Comparison of ENCODE assay signal across 8 cellular contexts in genomic region chr6:110874880-110875547, GRCh38. TPM values are rescaled to one million over a fixed set of nuclear protein-coding genes. Genes with fewer than 3 reads are reported as not detected.
DNase-seq lines count a peak whose midpoint lies in the region; ATAC-seq and TF ChIP-seq lines count a peak whose summit lies in the region.

No MANE protein-coding gene starts in this region.

- H3K9me3 Mint-ChIP-seq in GM23338 (peaks cover 4% of the 10 kb centered on the region; the same call in 2 of the 3 replicates), progenitor cell of endocrine pancreas (ENCODE audit: low read depth) (no peaks in the 10 kb centered on the region)

- ATAC-seq in GM23338: peak; percentile 5

- peak overlapping the region; percentile 80 for H3K4me3 ChIP-seq in GM23338

- no peak for TF ChIP-seq CTCF in GM23338 (conservative IDR thresholded peaks at IDR 0.05; ENCODE audit: low read depth in 2 of 2)
- TF ChIP-seq CTCF in progenitor cell of endocrine pancreas (IDR thresholded peaks at IDR 0.05; ENCODE audit: unreplicated experiment): no peak

- H3K36me3 Mint-ChIP-seq in GM23338 (ENCODE audit: low read depth) (peaks cover 21% of the 10 kb centered on the region), progenitor cell of endocrine pancreas (ENCODE audit: insufficient read depth) (no peaks in the 10 kb centered on the region)

- H3K36me3 ChIP-seq in GM23338 (ENCODE audit: insufficient read depth): no peaks in the 10 kb centered on the region

- H3K4me3 Mint-ChIP-seq in GM23338: peak overlapping the region; percentile 96
- H3K4me3 Mint-ChIP-seq in progenitor cell of endocrine pancreas (ENCODE audit: low read depth): peak overlapping the region; percentile 92

- H3F3A ChIP-seq in GM23338 (replicated peaks; ENCODE audit: low read depth): no peaks in the 10 kb centered on the region; the same call in 1 of the 2 replicates

- no peaks in the 10 kb centered on the region for H3K9me2 ChIP-seq in GM23338 (ENCODE audit: insufficient read depth)

- H3K27me3 Mint-ChIP-seq in GM23338 (ENCODE audit: insufficient read depth, low read depth, poor library complexity) (peaks cover 12% of the 10 kb centered on the region), progenitor cell of endocrine pancreas (no peaks in the 10 kb centered on the region)

- H3K4me1 Mint-ChIP-seq in GM23338 (peaks cover 25% of the 10 kb centered on the region), progenitor cell of endocrine pancreas (ENCODE audit: low read depth) (peaks cover 34% of the 10 kb centered on the region)

- peaks cover 70% of the 10 kb centered on the region for H3K79me2 ChIP-seq in GM23338 (replicated peaks; ENCODE audit: insufficient read depth)

- intact Hi-C loops in head of caudate nucleus (cut with DNase I): loop anchor here (1.0 to 10.0 kb wide), 4 partner anchors 60 to 343 kb away; partner anchors contain the start of genes CDK19 and GTF3C6

- H3K27me3 ChIP-seq in GM23338 (ENCODE audit: insufficient read depth): no peaks in the 10 kb centered on the region

- H4K20me1 ChIP-seq in GM23338 (replicated peaks; ENCODE audit: insufficient read depth): peaks cover 29% of the 10 kb centered on the region

- peaks cover 26% of the 10 kb centered on the region for H3K4me1 ChIP-seq in GM23338 (ENCODE audit: insufficient read depth)

- H3K27ac Mint-ChIP-seq in GM23338 (peak overlapping the region; percentile 98), progenitor cell of endocrine pancreas (peak overlapping the region; percentile 98)

- peak overlapping the region; percentile 76; the same call in 1 of the 2 replicates for H3K27ac ChIP-seq in GM23338 (ENCODE audit: low read depth)

- H2AFZ ChIP-seq in GM23338: no peak overlapping the region

- peak; percentile 56 for DNase-seq in GM03348 (ENCODE audit: low spot score)
- DNase-seq in GM23338 (ENCODE audit: low spot score): no peak
- peak; percentile 66 for DNase-seq in NCI-H526 treated with DMSO at 0.1 percent for 48 hours (lab: John Stamatoyannopoulos, UW)
- DNase-seq in activated gamma-delta T cell (lab: John Stamatoyannopoulos, UW): peak; percentile 31
- DNase-seq in head of caudate nucleus: peak in 32 of 42 donors; percentile 6 to 72 (median 36)
- DNase-seq in progenitor cell of endocrine pancreas (ENCODE audit: low spot score, unreplicated experiment): peak; percentile 37
- no peak for DNase-seq in COR-L47 (lab: John Stamatoyannopoulos, UW)
- DNase-seq in DMS153 treated with DMSO at 0.1 percent for 48 hours (lab: John Stamatoyannopoulos, UW; ENCODE audit: unreplicated experiment): no peak

- H3K4me2 ChIP-seq in GM23338: peak overlapping the region; percentile 83

TF ChIP-seq in GM23338, 12 proteins besides CTCF, POLR2A, EP300 and RAD21 (continues in another document):
- no peak for TF ChIP-seq NANOG (IDR thresholded peaks at IDR 0.05; ENCODE audit: borderline replicate concordance)
- TF ChIP-seq, protein P1, sequence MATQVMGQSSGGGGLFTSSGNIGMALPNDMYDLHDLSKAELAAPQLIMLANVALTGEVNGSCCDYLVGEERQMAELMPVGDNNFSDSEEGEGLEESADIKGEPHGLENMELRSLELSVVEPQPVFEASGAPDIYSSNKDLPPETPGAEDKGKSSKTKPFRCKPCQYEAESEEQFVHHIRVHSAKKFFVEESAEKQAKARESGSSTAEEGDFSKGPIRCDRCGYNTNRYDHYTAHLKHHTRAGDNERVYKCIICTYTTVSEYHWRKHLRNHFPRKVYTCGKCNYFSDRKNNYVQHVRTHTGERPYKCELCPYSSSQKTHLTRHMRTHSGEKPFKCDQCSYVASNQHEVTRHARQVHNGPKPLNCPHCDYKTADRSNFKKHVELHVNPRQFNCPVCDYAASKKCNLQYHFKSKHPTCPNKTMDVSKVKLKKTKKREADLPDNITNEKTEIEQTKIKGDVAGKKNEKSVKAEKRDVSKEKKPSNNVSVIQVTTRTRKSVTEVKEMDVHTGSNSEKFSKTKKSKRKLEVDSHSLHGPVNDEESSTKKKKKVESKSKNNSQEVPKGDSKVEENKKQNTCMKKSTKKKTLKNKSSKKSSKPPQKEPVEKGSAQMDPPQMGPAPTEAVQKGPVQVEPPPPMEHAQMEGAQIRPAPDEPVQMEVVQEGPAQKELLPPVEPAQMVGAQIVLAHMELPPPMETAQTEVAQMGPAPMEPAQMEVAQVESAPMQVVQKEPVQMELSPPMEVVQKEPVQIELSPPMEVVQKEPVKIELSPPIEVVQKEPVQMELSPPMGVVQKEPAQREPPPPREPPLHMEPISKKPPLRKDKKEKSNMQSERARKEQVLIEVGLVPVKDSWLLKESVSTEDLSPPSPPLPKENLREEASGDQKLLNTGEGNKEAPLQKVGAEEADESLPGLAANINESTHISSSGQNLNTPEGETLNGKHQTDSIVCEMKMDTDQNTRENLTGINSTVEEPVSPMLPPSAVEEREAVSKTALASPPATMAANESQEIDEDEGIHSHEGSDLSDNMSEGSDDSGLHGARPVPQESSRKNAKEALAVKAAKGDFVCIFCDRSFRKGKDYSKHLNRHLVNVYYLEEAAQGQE (IDR thresholded peaks at IDR 0.05; ENCODE audit: unreplicated experiment): no peak
- no peak for TF ChIP-seq STAT1 (IDR thresholded peaks at IDR 0.05; ENCODE audit: unreplicated experiment)
- TF ChIP-seq ETS1 (IDR thresholded peaks at IDR 0.05): no peak
- TF ChIP-seq EZH2phosphoT487 (IDR thresholded peaks at IDR 0.05; ENCODE audit: unreplicated experiment): no peak
- no peak for TF ChIP-seq ZNF331 (CRISPR knock-in tag; IDR thresholded peaks at IDR 0.05; ENCODE audit: low read depth)

RNA-seq across cellular contexts. Expression of gene AMD1, which starts 0.4 kb away (rescaled TPM):
- total RNA-seq in GM23338 (2014; rRNA removed; shearing (Covaris generic)): 243 and 296 TPM in 2 replicates
- 127 and 136 TPM in 2 replicates for polyA plus RNA-seq in GM23338 (2016; fragmentation: Nextera tagmentation; extraction: Ambion mirVana)
- 75.0 and 75.2 TPM in 2 replicates for total RNA-seq in progenitor cell of endocrine pancreas

RNA-seq across cellular contexts. Expression of gene CDK19, which starts 59.7 kb away (rescaled TPM):
- 10.1 and 12.1 TPM in 2 replicates for total RNA-seq in GM23338 (2014; rRNA removed; shearing (Covaris generic))
- 7.5 and 7.7 TPM in 2 replicates for polyA plus RNA-seq in GM23338 (2016; fragmentation: Nextera tagmentation; extraction: Ambion mirVana)
- 26.2 and 26.4 TPM in 2 replicates for total RNA-seq in progenitor cell of endocrine pancreas

Comparison
In these comparisons a context has a peak if more than half of its experiments do, and no peak if none do; other contexts are left out.
1. DNase-seq: peak in GM03348 (single experiment), NCI-H526 treated with DMSO at 0.1 percent for 48 hours (single experiment), activated gamma-delta T cell (single experiment), head of caudate nucleus (32 of 42) and progenitor cell of endocrine pancreas (single experiment); none in GM23338 (single experiment), COR-L47 (single experiment) and DMS153 treated with DMSO at 0.1 percent for 48 hours (single experiment).